17 cellular contexts compared by ENCODE assay signal in the genomic region with DNA sequence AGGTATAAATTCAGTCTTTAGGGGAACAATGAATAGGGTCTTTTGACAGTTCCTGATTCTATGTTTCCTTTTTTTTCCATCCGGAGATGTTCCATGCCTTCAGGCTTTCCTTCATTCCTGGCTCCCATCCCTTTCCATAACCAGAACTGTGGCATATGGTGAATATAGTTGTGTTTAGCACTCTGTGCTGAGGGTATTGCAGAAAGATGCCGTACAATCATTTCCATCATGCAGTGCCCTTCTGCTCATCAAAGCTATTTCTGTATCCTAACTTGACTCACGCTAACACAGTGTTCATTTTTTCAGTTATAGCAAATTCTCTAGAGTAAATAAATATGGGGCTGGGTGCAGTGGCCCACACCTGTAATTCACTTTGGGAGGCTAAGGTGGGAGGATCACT.
DNase-seq lines count a peak whose midpoint lies in the region; ATAC-seq, FAIRE-seq and TF ChIP-seq lines count a peak whose summit lies in the region.
"Had no signal": no experiment of that assay in that cellular context is flagged by ENCODE, and none has a peak within 500 bp of the region (broad histone marks: within the 10 kb centered on the region; RNA-seq: fewer than 3 reads in every experiment).

No MANE protein-coding gene starts in this region.

- no peaks in the 10 kb centered on the region for H3K36me3 ChIP-seq in CD4-positive, CD25-positive, alpha-beta regulatory T cell (ENCODE audit: control insufficient read depth, insufficient read depth, low read length)
- peaks cover 18 to 22% of the 10 kb centered on the region in 2 experiments for H3K36me3 ChIP-seq in GM12878 (ENCODE audit: control insufficient read depth in 2 of 2, insufficient read depth in 2 of 2, low read length in 1 of 2)
- no peaks in the 10 kb centered on the region for H3K36me3 ChIP-seq in neutrophil
- H3K36me3 ChIP-seq: uterus had no signal

- H3K4me3 Mint-ChIP-seq in CD4-positive, CD25-positive, alpha-beta regulatory T cell, result peak overlapping the region; percentile 24 to 75 (median 58)

- H2AFZ ChIP-seq in GM12878 (ENCODE audit: control insufficient read depth, low read depth, low read length), result no peak overlapping the region

- no peak overlapping the region for H3K9ac ChIP-seq in GM12878 (ENCODE audit: control insufficient read depth, insufficient read depth, low read length)

- no peaks in the 10 kb centered on the region for H3K27me3 ChIP-seq in CD4-positive, CD25-positive, alpha-beta regulatory T cell (ENCODE audit: control insufficient read depth, insufficient read depth, low read length)
- H3K27me3 ChIP-seq in GM12878 (replicated peaks in 1 of 2; ENCODE audit: control insufficient read depth in 2 of 2, insufficient read depth in 2 of 2, low read length in 1 of 2) (no peaks in the 10 kb centered on the region), neutrophil (no peaks in the 10 kb centered on the region)
- H3K27me3 ChIP-seq: right atrium auricular region, uterus had no signal

- DNase-seq in CD4-positive, CD25-positive, alpha-beta regulatory T cell, result no peak
- DNase-seq in G401 (ENCODE audit: low spot score) (peak; percentile 60), GM12878 (ENCODE audit: low read depth, low spot score) (no peak), HK-2 (ENCODE audit: unreplicated experiment) (no peak), OCI-M2 (lab: John Stamatoyannopoulos, UW; ENCODE audit: unreplicated experiment) (no peak), germinal center (ENCODE audit: low spot score) (no peak)
- DNase-seq: activated gamma-delta T cell, glutamatergic neuron, NCI-H1436, NCI-H510A, PC-3, uterus had no signal

- peak overlapping the region; percentile 32; the same call in 1 of the 2 replicates for H3K4me2 ChIP-seq in GM12878 (ENCODE audit: control insufficient read depth, insufficient read depth)

- TF ChIP-seq POLR2A in GM12878 (IDR thresholded peaks at IDR 0.05; ENCODE audit: low read depth, low read length), result no peak

- SMC1A ChIA-PET in GM12878 (lab: Charles Lee; ENCODE audit: uncharacterized antibody, unreplicated experiment), result interaction anchor here (0.9 to 3.2 kb wide), 11 partner anchors 10 to 68 kb away, joined by 3 to 34 read pairs (median 4); no protein-coding TSS in a partner anchor

- no peak for FAIRE-seq in GM12878 (lab: Jason Lieb, UNC)
- FAIRE-seq: endothelial cell of umbilical vein, H1, K562 had no signal

- peaks cover 14% of the 10 kb centered on the region for H3K36me3 Mint-ChIP-seq in CD4-positive, CD25-positive, alpha-beta regulatory T cell

- no peak for TF ChIP-seq EP300 in GM12878 (IDR thresholded peaks at IDR 0.05; ENCODE audit: borderline replicate concordance in 1 of 2, control insufficient read depth in 1 of 2, low read depth in 2 of 2, low read length in 2 of 2)

- RAD21 ChIA-PET in GM12878 (lab: Charles Lee; ENCODE audit: unreplicated experiment), result interaction anchor here (0.8 to 3.3 kb wide), 5 partner anchors 8 to 39 kb away, joined by 3 to 14 read pairs (median 5); no protein-coding TSS in a partner anchor

- in situ Hi-C loops in G401 (cut with HindIII; ENCODE audit: low sequenced_read_pairs), result no loop called here
- in situ Hi-C loops in GM12878 (cut with MboI), result no loop called here

- H3K9me3 ChIP-seq in CD4-positive, CD25-positive, alpha-beta regulatory T cell (ENCODE audit: control insufficient read depth in 2 of 2, low read length in 2 of 2), result no peaks in the 10 kb centered on the region
- H3K9me3 ChIP-seq in GM12878 (replicated peaks; ENCODE audit: control insufficient read depth, insufficient read depth, low read length) (no peaks in the 10 kb centered on the region), neutrophil (no peaks in the 10 kb centered on the region)
- H3K9me3 ChIP-seq: right atrium auricular region, uterus had no signal

- no peaks in the 10 kb centered on the region for H3K27me3 Mint-ChIP-seq in CD4-positive, CD25-positive, alpha-beta regulatory T cell

- peak overlapping the region; percentile 56 for H3K27ac ChIP-seq in CD4-positive, CD25-positive, alpha-beta regulatory T cell (ENCODE audit: insufficient read depth, low read length, poor library complexity, severe bottlenecking)
- H3K27ac ChIP-seq in GM12878 (ENCODE audit: control insufficient read depth, insufficient read depth) (peak overlapping the region; percentile 48), neutrophil (peak overlapping the region; percentile 84)

- H3K9me3 Mint-ChIP-seq in CD4-positive, CD25-positive, alpha-beta regulatory T cell, result no peaks in the 10 kb centered on the region

- ATAC-seq in CD4-positive, CD25-positive, alpha-beta regulatory T cell (ENCODE audit: low read depth in 2 of 2), result no peak
- no peak for ATAC-seq in GM12878
- ATAC-seq: K562, PC-3 had no signal

- peaks cover 97% of the 10 kb centered on the region for H3K79me2 ChIP-seq in GM12878 (ENCODE audit: control insufficient read depth, insufficient read depth, low read length)

- H3K27ac Mint-ChIP-seq in CD4-positive, CD25-positive, alpha-beta regulatory T cell, result peak overlapping the region; percentile 78 to 99 (median 87)

- 87% methylated on average over 3 of the region's 3 CpGs for WGBS in GM12878 (ENCODE audit: insufficient coverage, insufficient replicate concordance, low lambda C conversion rate, missing lambda C conversion rate)

- TF ChIP-seq CTCF in GM12878 (IDR thresholded peaks at IDR 0.05 in 2 of 3, conservative IDR thresholded peaks at IDR 0.05 in 1 of 3; ENCODE audit: control insufficient read depth in 2 of 3, extremely low read depth in 1 of 3, insufficient read depth in 1 of 3, low read depth in 3 of 3, low read length in 3 of 3) (no peak), neutrophil (IDR thresholded peaks at IDR 0.05) (no peak)

- POLR2A ChIA-PET in GM12878 (lab: Charles Lee), result interaction anchor here (1.0 to 4.2 kb wide), 6 partner anchors 11 to 68 kb away, joined by 3 to 24 read pairs (median 3); no protein-coding TSS in a partner anchor

- H3K4me1 Mint-ChIP-seq in CD4-positive, CD25-positive, alpha-beta regulatory T cell, result peaks cover 53 to 98% (median 64%) of the 10 kb centered on the region in 4 donors

- TF ChIP-seq RAD21 in GM12878 (IDR thresholded peaks at IDR 0.05; ENCODE audit: insufficient read depth, low read depth, low read length), result no peak

- H3K4me1 ChIP-seq in CD4-positive, CD25-positive, alpha-beta regulatory T cell (ENCODE audit: control insufficient read depth, insufficient read depth, low read length, poor library complexity, severe bottlenecking), result peaks cover 75% of the 10 kb centered on the region
- H3K4me1 ChIP-seq in GM12878 (ENCODE audit: control insufficient read depth, insufficient read depth, low read length) (peaks cover 78% of the 10 kb centered on the region), neutrophil (ENCODE audit: control insufficient read depth in 1 of 2, insufficient read depth in 1 of 2, low read depth in 1 of 2, low read length in 1 of 2) (peaks cover 96 to 100% of the 10 kb centered on the region in 2 experiments)

- CTCF ChIA-PET in GM12878 (lab: Yijun Ruan, JAX), result interaction anchor here (0.7 to 1.5 kb wide), 4 partner anchors 10 to 33 kb away, joined by 3 to 5 read pairs (median 4); no protein-coding TSS in a partner anchor

- intact Hi-C loops in GM12878 (cut with micrococcal nuclease; ENCODE audit: unreplicated experiment), result no loop called here

- H4K20me1 ChIP-seq in GM12878 (ENCODE audit: control insufficient read depth, insufficient read depth), result no peaks in the 10 kb centered on the region

- H3K4me3 ChIP-seq in CD4-positive, CD25-positive, alpha-beta regulatory T cell (ENCODE audit: low read depth, low read length), result no peak overlapping the region
- no peak overlapping the region for H3K4me3 ChIP-seq in GM12878
- no peak overlapping the region for H3K4me3 ChIP-seq in neutrophil (ENCODE audit: low read depth in 1 of 2, low read length in 1 of 2)
- H3K4me3 ChIP-seq: K562, right atrium auricular region, uterus had no signal

- BruUV-seq in GM12878 (replicated peaks; lab: Mats Ljungman, UMichigan), result no TSS peak

TF ChIP-seq in GM12878, 131 proteins besides CTCF, POLR2A, EP300 and RAD21 (continues in another document):
- no peak for TF ChIP-seq BCLAF1 (IDR thresholded peaks at IDR 0.05)
- TF ChIP-seq, protein P1, sequence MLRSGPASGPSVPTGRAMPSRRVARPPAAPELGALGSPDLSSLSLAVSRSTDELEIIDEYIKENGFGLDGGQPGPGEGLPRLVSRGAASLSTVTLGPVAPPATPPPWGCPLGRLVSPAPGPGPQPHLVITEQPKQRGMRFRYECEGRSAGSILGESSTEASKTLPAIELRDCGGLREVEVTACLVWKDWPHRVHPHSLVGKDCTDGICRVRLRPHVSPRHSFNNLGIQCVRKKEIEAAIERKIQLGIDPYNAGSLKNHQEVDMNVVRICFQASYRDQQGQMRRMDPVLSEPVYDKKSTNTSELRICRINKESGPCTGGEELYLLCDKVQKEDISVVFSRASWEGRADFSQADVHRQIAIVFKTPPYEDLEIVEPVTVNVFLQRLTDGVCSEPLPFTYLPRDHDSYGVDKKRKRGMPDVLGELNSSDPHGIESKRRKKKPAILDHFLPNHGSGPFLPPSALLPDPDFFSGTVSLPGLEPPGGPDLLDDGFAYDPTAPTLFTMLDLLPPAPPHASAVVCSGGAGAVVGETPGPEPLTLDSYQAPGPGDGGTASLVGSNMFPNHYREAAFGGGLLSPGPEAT (IDR thresholded peaks at IDR 0.05; ENCODE audit: low read depth), result no peak
